Comparison of ENCODE assay signal across 21 cellular contexts in genomic region chr7:155519358-155519757, GRCh38. TPM values are rescaled to one million over a fixed set of nuclear protein-coding genes. Genes with fewer than 3 reads are reported as not detected.
"Had no signal": no experiment of that assay in that cellular context is flagged by ENCODE, and none has a peak within 500 bp of the region (broad histone marks: within the 10 kb centered on the region; RNA-seq: fewer than 3 reads in every experiment).

No MANE protein-coding gene starts in this region.

RNA-seq across cellular contexts. Expression of gene CNPY1, which starts 27.0 kb away (rescaled TPM):
- total RNA-seq: naive thymus-derived CD4-positive, alpha-beta T cell; naive thymus-derived CD8-positive, alpha-beta T cell; natural killer cell; natural killer cell treated with Interleukin-12 subunit alpha and Interleukin-12 subunit beta and Interleukin-15 and Interleukin-18, amount 100 ng/mL, for 72 hours; omental fat pad; osteoblast; ovary; pancreas; posterior vena cava; progenitor cell of endocrine pancreas; prostate gland; psoas muscle; pulmonary artery endothelial cell; renal cortical epithelial cell; right atrium auricular region; right cardiac atrium; sciatic nerve; sigmoid colon; spleen had no signal
- polyA plus RNA-seq: naive thymus-derived CD4-positive, alpha-beta T cell; naive thymus-derived CD8-positive, alpha-beta T cell; pancreas; psoas muscle; right cardiac atrium; sigmoid colon; small intestine; smooth muscle cell; spleen had no signal
